9 cellular contexts compared by ENCODE assay signal in the genomic region with DNA sequence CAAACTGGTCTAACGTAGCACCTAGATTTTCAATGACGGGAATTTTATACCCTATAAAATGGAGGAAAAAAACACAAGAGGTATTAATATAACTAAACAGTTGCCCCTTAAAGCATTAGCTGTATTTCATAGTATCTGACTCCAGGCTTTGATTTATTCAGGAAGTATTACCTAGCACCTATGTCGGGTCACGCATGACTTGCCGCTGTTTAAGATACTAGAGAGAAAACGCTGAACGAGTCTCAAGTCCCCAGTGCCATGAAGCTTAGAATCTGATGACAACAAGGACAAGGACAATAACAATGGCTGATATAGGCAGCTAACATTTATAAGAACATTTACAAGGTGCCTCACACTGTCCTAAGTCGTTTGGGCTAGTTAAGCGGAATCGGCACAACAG. TPM values are rescaled to one million over a fixed set of nuclear protein-coding genes. Genes with fewer than 3 reads are reported as not detected.
A peak's percentile ranks its signal among the peaks of the same experiment; 100 is the strongest.
DNase-seq lines count a peak whose midpoint lies in the region; ATAC-seq and TF ChIP-seq lines count a peak whose summit lies in the region.
"Had no signal": no experiment of that assay in that cellular context is flagged by ENCODE, and none has a peak within 500 bp of the region (broad histone marks: within the 10 kb centered on the region; RNA-seq: fewer than 3 reads in every experiment).

No MANE protein-coding gene starts in this region.

- no peak for ATAC-seq in HG03439 (IDR thresholded peaks at IDR 0.05; ENCODE audit: unreplicated experiment)

- peaks cover 0 to 8% (median 0%) of the 10 kb centered on the region in 5 experiments for H3K9me3 Mint-ChIP-seq in brain

- peaks cover 8% of the 10 kb centered on the region for H3K27me3 Mint-ChIP-seq in brain

- H3K9ac ChIP-seq in BLaER1 treated with 17β-estradiol and CSF1 and Interleukin-3, amounts not matched to agents 10 nM and 100 nM: peak overlapping the region; percentile 88 to 99 (median 95)
- peak overlapping the region; percentile 90 for H3K9ac ChIP-seq in HUES6 (ENCODE audit: low read length)
- peak overlapping the region; percentile 34 for H3K9ac ChIP-seq in muscle layer of colon (ENCODE audit: low read length)
- peak overlapping the region in 1 of 2 donors; percentile 98 for H3K9ac ChIP-seq in colonic mucosa (ENCODE audit: low read depth in 2 of 2, low read length in 2 of 2)

- peak overlapping the region; percentile 79 to 97 (median 93) for H3K4me2 ChIP-seq in BLaER1 treated with 17β-estradiol and CSF1 and Interleukin-3, amounts not matched to agents 10 nM and 100 nM

- H3K27ac ChIP-seq in BLaER1 treated with 17β-estradiol and CSF1 and Interleukin-3, amounts not matched to agents 10 nM and 100 nM: peak overlapping the region in 8 of 11 experiments; percentile 81 to 98 (median 96); a peak in 11 of 22 replicates
- no peak overlapping the region for H3K27ac ChIP-seq in HUES6 (ENCODE audit: low read depth, low read length)
- no peak overlapping the region for H3K27ac ChIP-seq in muscle layer of colon (ENCODE audit: low read depth, low read length)
- no peak overlapping the region for H3K27ac ChIP-seq in colonic mucosa

- H3K4me3 Mint-ChIP-seq in brain: peak overlapping the region; percentile 98 to 99 (median 99)

- intact Hi-C loops in colonic mucosa (cut with DNase I): no loop called here

- H4K20me1 ChIP-seq in BLaER1 treated with 17β-estradiol and CSF1 and Interleukin-3, amounts not matched to agents 10 nM and 100 nM: peaks cover 56 to 69% (median 64%) of the 10 kb centered on the region in 11 experiments; a peak in 21 of 22 replicates

- H3K4me3 ChIP-seq in BLaER1 treated with 17β-estradiol and CSF1 and Interleukin-3, amounts not matched to agents 10 nM and 100 nM: peak overlapping the region; percentile 75 to 96 (median 88)
- peak overlapping the region; percentile 77 for H3K4me3 ChIP-seq in HUES6 (ENCODE audit: low read depth, low read length)
- H3K4me3 ChIP-seq in muscle layer of colon (ENCODE audit: low read depth in 1 of 2, low read length in 2 of 2): peak overlapping the region in 1 of 2 donors; percentile 89
- no peak overlapping the region for H3K4me3 ChIP-seq in colonic mucosa

- DNase-seq in NCI-H345 (lab: John Stamatoyannopoulos, UW) (no peak), colonic mucosa (no peak), SHP77 (lab: John Stamatoyannopoulos, UW) (no peak)
- DNase-seq: hypothalamus had no signal

- H3K36me3 ChIP-seq in BLaER1 treated with 17β-estradiol and CSF1 and Interleukin-3, amounts not matched to agents 10 nM and 100 nM: peaks cover 24 to 56% (median 47%) of the 10 kb centered on the region in 11 experiments
- H3K36me3 ChIP-seq in HUES6 (ENCODE audit: control insufficient read depth, insufficient read depth, low read length): peaks cover 27% of the 10 kb centered on the region
- no peaks in the 10 kb centered on the region for H3K36me3 ChIP-seq in muscle layer of colon (ENCODE audit: insufficient read depth, low read length)
- no peaks in the 10 kb centered on the region for H3K36me3 ChIP-seq in colonic mucosa

- no peaks in the 10 kb centered on the region for H3K27me3 ChIP-seq in BLaER1 treated with 17β-estradiol and CSF1 and Interleukin-3, amounts not matched to agents 10 nM and 100 nM
- H3K27me3 ChIP-seq in HUES6 (ENCODE audit: control insufficient read depth, insufficient read depth, low read length): no peaks in the 10 kb centered on the region
- no peaks in the 10 kb centered on the region for H3K27me3 ChIP-seq in muscle layer of colon (ENCODE audit: control insufficient read depth in 1 of 2, insufficient read depth in 2 of 2, low read length in 2 of 2)
- H3K27me3 ChIP-seq in colonic mucosa: no peaks in the 10 kb centered on the region

- H3K4me1 ChIP-seq in BLaER1 treated with 17β-estradiol and CSF1 and Interleukin-3, amounts not matched to agents 10 nM and 100 nM: peaks cover 27 to 38% (median 34%) of the 10 kb centered on the region in 10 experiments
- peaks cover 11% of the 10 kb centered on the region for H3K4me1 ChIP-seq in HUES6 (ENCODE audit: control insufficient read depth, insufficient read depth, low read length)
- H3K4me1 ChIP-seq in muscle layer of colon (ENCODE audit: insufficient read depth, low read length): peaks cover 26% of the 10 kb centered on the region
- H3K4me1 ChIP-seq in colonic mucosa: peaks cover 2% of the 10 kb centered on the region

- no peaks in the 10 kb centered on the region for H3K9me3 ChIP-seq in BLaER1 treated with 17β-estradiol and CSF1 and Interleukin-3, amounts not matched to agents 10 nM and 100 nM (replicated peaks in 1 of 11)
- no peaks in the 10 kb centered on the region for H3K9me3 ChIP-seq in HUES6 (ENCODE audit: control insufficient read depth, insufficient read depth, low read depth, low read length)
- no peaks in the 10 kb centered on the region for H3K9me3 ChIP-seq in muscle layer of colon (ENCODE audit: low read length)
- no peaks in the 10 kb centered on the region for H3K9me3 ChIP-seq in colonic mucosa

- peak overlapping the region; percentile 95 to 99 (median 98) for H3K27ac Mint-ChIP-seq in brain

- TF ChIP-seq CTCF in brain (conservative IDR thresholded peaks at IDR 0.05) (no peak), colonic mucosa (IDR thresholded peaks at IDR 0.05) (no peak)

- peaks cover 50% of the 10 kb centered on the region for H3K4me1 Mint-ChIP-seq in brain

- H3K36me3 Mint-ChIP-seq in brain: peaks cover 31% of the 10 kb centered on the region

RNA-seq across cellular contexts. Expression of a gene that starts 1.9 kb away (rescaled TPM):
- 46.6 TPM for polyA plus RNA-seq in brain (ENCODE audit: insufficient read depth, low read depth, low replicate concordance)
- total RNA-seq in colonic mucosa: 10 to 100 TPM; 52.6 to 82.7 TPM

RNA-seq across cellular contexts. Expression of a gene that starts 15.8 kb away (rescaled TPM):
- polyA plus RNA-seq in brain (ENCODE audit: insufficient read depth, low read depth, low replicate concordance): 50.0 TPM
- 100 to 1,000 TPM in 1 of 2 donors, 10 to 100 TPM in 1; 85.8 to 121 TPM for total RNA-seq in colonic mucosa

RNA-seq across cellular contexts. Expression of a gene that starts 41.3 kb away (rescaled TPM):
- 23.9 TPM for polyA plus RNA-seq in brain (ENCODE audit: insufficient read depth, low read depth, low replicate concordance)
- total RNA-seq in colonic mucosa: 10 to 100 TPM; 12.3 to 13.7 TPM

Comparison
In these comparisons a context has a peak if more than half of its experiments do, and no peak if none do; other contexts are left out.
1. H3K27ac ChIP-seq: peak in BLaER1 treated with 17β-estradiol and CSF1 and Interleukin-3, amounts not matched to agents 10 nM and 100 nM (8 of 11); none in HUES6 (single experiment), muscle layer of colon (single experiment) and colonic mucosa (single experiment).